In the genomic region with DNA sequence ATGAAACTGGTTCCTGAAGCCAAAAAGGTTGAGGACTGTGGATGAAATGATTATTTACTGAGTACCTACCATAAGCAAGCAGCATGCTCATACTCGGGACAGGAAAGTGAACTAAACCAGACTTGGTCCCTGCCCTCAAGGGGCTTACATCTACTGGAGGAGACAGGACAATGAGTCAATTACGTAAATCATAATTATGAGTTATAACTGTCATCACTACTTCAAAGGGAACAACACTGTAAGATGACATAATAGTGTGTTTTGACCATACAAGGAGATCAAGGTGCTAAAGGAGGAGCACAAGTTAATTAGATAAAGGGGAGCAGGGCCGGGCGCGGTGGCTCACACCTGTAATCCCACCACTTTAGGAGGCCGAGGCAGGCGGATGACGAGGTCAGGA, we compare ENCODE assay signal across 1 cellular context.
TF ChIP-seq lines count a peak whose summit lies in the region.

No MANE protein-coding gene starts in this region.

TF ChIP-seq in HepG2, 621 proteins besides CTCF, POLR2A, EP300 and RAD21:
- no peak for TF ChIP-seq EEA1 (CRISPR knock-in tag; IDR thresholded peaks at IDR 0.05; ENCODE audit: borderline replicate concordance)
- TF ChIP-seq ZNF432 (CRISPR knock-in tag; IDR thresholded peaks at IDR 0.05; ENCODE audit: borderline replicate concordance), result no peak
- TF ChIP-seq SIN3A (IDR thresholded peaks at IDR 0.05; ENCODE audit: borderline replicate concordance, low read depth, low read length), result no peak
- TF ChIP-seq ZNF792 (CRISPR knock-in tag; IDR thresholded peaks at IDR 0.05), result no peak
- no peak for TF ChIP-seq HBP1 (CRISPR knock-in tag; IDR thresholded peaks at IDR 0.05; ENCODE audit: low read depth)
- TF ChIP-seq MTA1 (CRISPR knock-in tag; IDR thresholded peaks at IDR 0.05; ENCODE audit: borderline replicate concordance), result no peak
- TF ChIP-seq, protein P1, sequence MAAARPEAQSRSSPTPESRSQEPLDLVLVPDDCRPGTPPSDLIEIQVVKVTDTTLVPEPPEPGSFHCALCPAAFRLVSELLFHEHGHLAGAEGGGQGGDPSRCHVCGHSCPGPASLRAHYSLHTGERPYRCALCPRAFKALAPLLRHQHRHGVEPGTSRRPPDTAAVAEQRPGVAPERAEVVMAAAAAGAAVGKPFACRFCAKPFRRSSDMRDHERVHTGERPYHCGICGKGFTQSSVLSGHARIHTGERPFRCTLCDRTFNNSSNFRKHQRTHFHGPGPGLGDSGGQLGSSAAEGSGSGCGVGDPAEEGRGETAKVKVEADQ (CRISPR knock-in tag; IDR thresholded peaks at IDR 0.05; ENCODE audit: borderline replicate concordance), result no peak
- TF ChIP-seq CAMTA2 (CRISPR knock-in tag; IDR thresholded peaks at IDR 0.05; ENCODE audit: borderline replicate concordance), result no peak
- no peak for TF ChIP-seq FOXP1 (IDR thresholded peaks at IDR 0.05)
- no peak for TF ChIP-seq FOXP1 (CRISPR knock-in tag; IDR thresholded peaks at IDR 0.05)
- TF ChIP-seq, protein P2, sequence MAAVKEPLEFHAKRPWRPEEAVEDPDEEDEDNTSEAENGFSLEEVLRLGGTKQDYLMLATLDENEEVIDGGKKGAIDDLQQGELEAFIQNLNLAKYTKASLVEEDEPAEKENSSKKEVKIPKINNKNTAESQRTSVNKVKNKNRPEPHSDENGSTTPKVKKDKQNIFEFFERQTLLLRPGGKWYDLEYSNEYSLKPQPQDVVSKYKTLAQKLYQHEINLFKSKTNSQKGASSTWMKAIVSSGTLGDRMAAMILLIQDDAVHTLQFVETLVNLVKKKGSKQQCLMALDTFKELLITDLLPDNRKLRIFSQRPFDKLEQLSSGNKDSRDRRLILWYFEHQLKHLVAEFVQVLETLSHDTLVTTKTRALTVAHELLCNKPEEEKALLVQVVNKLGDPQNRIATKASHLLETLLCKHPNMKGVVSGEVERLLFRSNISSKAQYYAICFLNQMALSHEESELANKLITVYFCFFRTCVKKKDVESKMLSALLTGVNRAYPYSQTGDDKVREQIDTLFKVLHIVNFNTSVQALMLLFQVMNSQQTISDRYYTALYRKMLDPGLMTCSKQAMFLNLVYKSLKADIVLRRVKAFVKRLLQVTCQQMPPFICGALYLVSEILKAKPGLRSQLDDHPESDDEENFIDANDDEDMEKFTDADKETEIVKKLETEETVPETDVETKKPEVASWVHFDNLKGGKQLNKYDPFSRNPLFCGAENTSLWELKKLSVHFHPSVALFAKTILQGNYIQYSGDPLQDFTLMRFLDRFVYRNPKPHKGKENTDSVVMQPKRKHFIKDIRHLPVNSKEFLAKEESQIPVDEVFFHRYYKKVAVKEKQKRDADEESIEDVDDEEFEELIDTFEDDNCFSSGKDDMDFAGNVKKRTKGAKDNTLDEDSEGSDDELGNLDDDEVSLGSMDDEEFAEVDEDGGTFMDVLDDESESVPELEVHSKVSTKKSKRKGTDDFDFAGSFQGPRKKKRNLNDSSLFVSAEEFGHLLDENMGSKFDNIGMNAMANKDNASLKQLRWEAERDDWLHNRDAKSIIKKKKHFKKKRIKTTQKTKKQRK (IDR thresholded peaks at IDR 0.05; ENCODE audit: low read length), result no peak
- no peak for TF ChIP-seq PRMT3 (CRISPR knock-in tag; IDR thresholded peaks at IDR 0.05; ENCODE audit: borderline replicate concordance, low read depth)
- no peak for TF ChIP-seq HMG20B (CRISPR knock-in tag; conservative IDR thresholded peaks at IDR 0.05)
- no peak for TF ChIP-seq FOXA3 (CRISPR knock-in tag; IDR thresholded peaks at IDR 0.05)
- TF ChIP-seq, protein P3, sequence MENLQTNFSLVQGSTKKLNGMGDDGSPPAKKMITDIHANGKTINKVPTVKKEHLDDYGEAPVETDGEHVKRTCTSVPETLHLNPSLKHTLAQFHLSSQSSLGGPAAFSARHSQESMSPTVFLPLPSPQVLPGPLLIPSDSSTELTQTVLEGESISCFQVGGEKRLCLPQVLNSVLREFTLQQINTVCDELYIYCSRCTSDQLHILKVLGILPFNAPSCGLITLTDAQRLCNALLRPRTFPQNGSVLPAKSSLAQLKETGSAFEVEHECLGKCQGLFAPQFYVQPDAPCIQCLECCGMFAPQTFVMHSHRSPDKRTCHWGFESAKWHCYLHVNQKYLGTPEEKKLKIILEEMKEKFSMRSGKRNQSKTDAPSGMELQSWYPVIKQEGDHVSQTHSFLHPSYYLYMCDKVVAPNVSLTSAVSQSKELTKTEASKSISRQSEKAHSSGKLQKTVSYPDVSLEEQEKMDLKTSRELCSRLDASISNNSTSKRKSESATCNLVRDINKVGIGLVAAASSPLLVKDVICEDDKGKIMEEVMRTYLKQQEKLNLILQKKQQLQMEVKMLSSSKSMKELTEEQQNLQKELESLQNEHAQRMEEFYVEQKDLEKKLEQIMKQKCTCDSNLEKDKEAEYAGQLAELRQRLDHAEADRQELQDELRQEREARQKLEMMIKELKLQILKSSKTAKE (CRISPR knock-in tag; IDR thresholded peaks at IDR 0.05; ENCODE audit: borderline replicate concordance), result no peak
- TF ChIP-seq RFXANK (CRISPR knock-in tag; IDR thresholded peaks at IDR 0.05), result no peak
- TF ChIP-seq, protein P4, sequence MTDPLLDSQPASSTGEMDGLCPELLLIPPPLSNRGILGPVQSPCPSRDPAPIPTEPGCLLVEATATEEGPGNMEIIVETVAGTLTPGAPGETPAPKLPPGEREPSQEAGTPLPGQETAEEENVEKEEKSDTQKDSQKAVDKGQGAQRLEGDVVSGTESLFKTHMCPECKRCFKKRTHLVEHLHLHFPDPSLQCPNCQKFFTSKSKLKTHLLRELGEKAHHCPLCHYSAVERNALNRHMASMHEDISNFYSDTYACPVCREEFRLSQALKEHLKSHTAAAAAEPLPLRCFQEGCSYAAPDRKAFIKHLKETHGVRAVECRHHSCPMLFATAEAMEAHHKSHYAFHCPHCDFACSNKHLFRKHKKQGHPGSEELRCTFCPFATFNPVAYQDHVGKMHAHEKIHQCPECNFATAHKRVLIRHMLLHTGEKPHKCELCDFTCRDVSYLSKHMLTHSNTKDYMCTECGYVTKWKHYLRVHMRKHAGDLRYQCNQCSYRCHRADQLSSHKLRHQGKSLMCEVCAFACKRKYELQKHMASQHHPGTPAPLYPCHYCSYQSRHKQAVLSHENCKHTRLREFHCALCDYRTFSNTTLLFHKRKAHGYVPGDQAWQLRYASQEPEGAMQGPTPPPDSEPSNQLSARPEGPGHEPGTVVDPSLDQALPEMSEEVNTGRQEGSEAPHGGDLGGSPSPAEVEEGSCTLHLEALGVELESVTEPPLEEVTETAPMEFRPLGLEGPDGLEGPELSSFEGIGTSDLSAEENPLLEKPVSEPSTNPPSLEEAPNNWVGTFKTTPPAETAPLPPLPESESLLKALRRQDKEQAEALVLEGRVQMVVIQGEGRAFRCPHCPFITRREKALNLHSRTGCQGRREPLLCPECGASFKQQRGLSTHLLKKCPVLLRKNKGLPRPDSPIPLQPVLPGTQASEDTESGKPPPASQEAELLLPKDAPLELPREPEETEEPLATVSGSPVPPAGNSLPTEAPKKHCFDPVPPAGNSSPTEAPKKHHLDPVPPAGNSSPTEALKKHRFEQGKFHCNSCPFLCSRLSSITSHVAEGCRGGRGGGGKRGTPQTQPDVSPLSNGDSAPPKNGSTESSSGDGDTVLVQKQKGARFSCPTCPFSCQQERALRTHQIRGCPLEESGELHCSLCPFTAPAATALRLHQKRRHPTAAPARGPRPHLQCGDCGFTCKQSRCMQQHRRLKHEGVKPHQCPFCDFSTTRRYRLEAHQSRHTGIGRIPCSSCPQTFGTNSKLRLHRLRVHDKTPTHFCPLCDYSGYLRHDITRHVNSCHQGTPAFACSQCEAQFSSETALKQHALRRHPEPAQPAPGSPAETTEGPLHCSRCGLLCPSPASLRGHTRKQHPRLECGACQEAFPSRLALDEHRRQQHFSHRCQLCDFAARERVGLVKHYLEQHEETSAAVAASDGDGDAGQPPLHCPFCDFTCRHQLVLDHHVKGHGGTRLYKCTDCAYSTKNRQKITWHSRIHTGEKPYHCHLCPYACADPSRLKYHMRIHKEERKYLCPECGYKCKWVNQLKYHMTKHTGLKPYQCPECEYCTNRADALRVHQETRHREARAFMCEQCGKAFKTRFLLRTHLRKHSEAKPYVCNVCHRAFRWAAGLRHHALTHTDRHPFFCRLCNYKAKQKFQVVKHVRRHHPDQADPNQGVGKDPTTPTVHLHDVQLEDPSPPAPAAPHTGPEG (CRISPR knock-in tag; IDR thresholded peaks at IDR 0.05), result no peak
- TF ChIP-seq ZNF788 (CRISPR knock-in tag; IDR thresholded peaks at IDR 0.05; ENCODE audit: borderline replicate concordance), result no peak
- no peak for TF ChIP-seq POLR2G (IDR thresholded peaks at IDR 0.05; ENCODE audit: low read depth, low read length)
